27 cellular contexts compared by ENCODE assay signal in genomic region chr21:39434950-39435349, GRCh38. TPM values are rescaled to one million over a fixed set of nuclear protein-coding genes. Genes with fewer than 3 reads are reported as not detected.
"Had no signal": no experiment of that assay in that cellular context is flagged by ENCODE, and none has a peak within 500 bp of the region (broad histone marks: within the 10 kb centered on the region; RNA-seq: fewer than 3 reads in every experiment).

No MANE protein-coding gene starts in this region.

- H3K4me3 Mint-ChIP-seq: activated CD8-positive, alpha-beta T cell treated with anti-CD3 and anti-CD28 coated beads, Interleukin-2, amount 10 ng/mL, durations not matched to agents 7 days and 5 days; activated naive CD4-positive, alpha-beta T cell treated with anti-CD3 and anti-CD28 coated beads, Interleukin-2, amount 50 U/mL, for 24 hours; central memory CD8-positive, alpha-beta T cell; T-helper 1 cell treated with Interleukin-12 subunit alpha and Interleukin-12 subunit beta and Interleukin-4 antibody, amounts not matched to agents 30 μg/mL and 1 μg/mL, for 36 hours; WTC11 had no signal

- H3K27ac ChIP-seq: ascending aorta, body of pancreas, SJCRH30 had no signal

- DNase-seq: activated CD4-positive, alpha-beta T cell treated with anti-CD3 and anti-CD28 coated beads for 48 hours; activated CD4-positive, alpha-beta T cell treated with anti-CD3 and anti-CD28 coated beads, Interleukin-2, amount 50 U/mL, for 4 hours; activated CD4-positive, CD25-positive, alpha-beta regulatory T cell treated with anti-CD3 and anti-CD28 coated beads, Interleukin-2, amount 50 U/mL, for 72 hours; activated CD8-positive, alpha-beta memory T cell treated with anti-CD3 and anti-CD28 coated beads, Interleukin-2, amount 50 U/mL, for 48 hours; activated CD8-positive, alpha-beta T cell treated with anti-CD3 and anti-CD28 coated beads, Interleukin-2, amount 10 ng/mL, durations not matched to agents 7 days and 5 days; activated effector memory CD4-positive, alpha-beta T cell treated with Interleukin-2 at 50 U/mL for 16 hours; activated naive CD4-positive, alpha-beta T cell; activated T-cell treated with anti-CD3 and anti-CD28 coated beads, Interleukin-2, amount 50 U/mL, for 1 hour; amniotic stem cell; body of pancreas; Karpas-422; NCI-H1048; NCI-H146; NCI-H187 treated with DMSO at 0.1 percent for 48 hours; NCI-H2171; NCI-H2227 treated with DMSO at 0.1 percent for 48 hours; NCI-H446 treated with DMSO at 0.1 percent for 48 hours; NCI-H524 treated with DMSO at 0.1 percent for 48 hours; NCI-H774; RPMI8226; SJCRH30; T-helper 9 cell had no signal

- H3K36me3 Mint-ChIP-seq: activated naive CD4-positive, alpha-beta T cell treated with anti-CD3 and anti-CD28 coated beads, Interleukin-2, amount 50 U/mL, for 24 hours; WTC11 had no signal

- H3K9me3 Mint-ChIP-seq: activated naive CD4-positive, alpha-beta T cell treated with anti-CD3 and anti-CD28 coated beads, Interleukin-2, amount 50 U/mL, for 24 hours; central memory CD8-positive, alpha-beta T cell; T-helper 1 cell treated with Interleukin-12 subunit alpha and Interleukin-12 subunit beta and Interleukin-4 antibody, amounts not matched to agents 30 μg/mL and 1 μg/mL, for 36 hours; WTC11 had no signal

- H3K27me3 ChIP-seq: ascending aorta, body of pancreas, SJCRH30 had no signal

- H3K4me3 ChIP-seq: ascending aorta, body of pancreas, SJCRH30 had no signal

- H3K9me3 ChIP-seq: ascending aorta, body of pancreas, SJCRH30 had no signal

- H3K4me1 ChIP-seq: ascending aorta, body of pancreas, SJCRH30 had no signal

- H3K27ac Mint-ChIP-seq: activated CD8-positive, alpha-beta T cell treated with anti-CD3 and anti-CD28 coated beads, Interleukin-2, amount 10 ng/mL, durations not matched to agents 7 days and 5 days; activated naive CD4-positive, alpha-beta T cell treated with anti-CD3 and anti-CD28 coated beads, Interleukin-2, amount 50 U/mL, for 24 hours; T-helper 1 cell treated with Interleukin-12 subunit alpha and Interleukin-12 subunit beta and Interleukin-4 antibody, amounts not matched to agents 30 μg/mL and 1 μg/mL, for 36 hours; WTC11 had no signal

- H3K4me1 Mint-ChIP-seq: activated naive CD4-positive, alpha-beta T cell treated with anti-CD3 and anti-CD28 coated beads, Interleukin-2, amount 50 U/mL, for 24 hours; central memory CD8-positive, alpha-beta T cell had no signal

- H3K36me3 ChIP-seq: ascending aorta had no signal

RNA-seq across cellular contexts. Expression of gene LCA5L, which starts 10.6 kb away (rescaled TPM):
- total RNA-seq: ascending aorta, SJCRH30 had no signal

RNA-seq across cellular contexts. Expression of gene SH3BGR, which starts 16.8 kb away (rescaled TPM):
- total RNA-seq: ascending aorta had no signal
